In genomic region chr2:6772366-6772710, GRCh38 we compare ENCODE assay signal across 11 cellular contexts.
DNase-seq lines count a peak whose midpoint lies in the region; ATAC-seq, FAIRE-seq and TF ChIP-seq lines count a peak whose summit lies in the region.
"Had no signal": no experiment of that assay in that cellular context is flagged by ENCODE, and none has a peak within 500 bp of the region (broad histone marks: within the 10 kb centered on the region; RNA-seq: fewer than 3 reads in every experiment).

No MANE protein-coding gene starts in this region.

- H2AFZ ChIP-seq in astrocyte (ENCODE audit: low read depth, low read length): peak overlapping the region; percentile 85

- H3K4me1 ChIP-seq in astrocyte (ENCODE audit: insufficient read depth, low read length): peaks cover 3% of the 10 kb centered on the region
- no peaks in the 10 kb centered on the region for H3K4me1 ChIP-seq in colonic mucosa

- H3K36me3 ChIP-seq in astrocyte (ENCODE audit: insufficient read depth, low read length) (no peaks in the 10 kb centered on the region), colonic mucosa (no peaks in the 10 kb centered on the region)

- H3K27ac ChIP-seq in astrocyte (ENCODE audit: low read depth, low read length) (no peak overlapping the region), colonic mucosa (no peak overlapping the region)
- H3K27ac ChIP-seq: epithelial cell of prostate, KMS-11 had no signal

- H3K4me2 ChIP-seq in astrocyte (ENCODE audit: low read length): peak overlapping the region; percentile 92

- H4K20me1 ChIP-seq in astrocyte (ENCODE audit: insufficient read depth, low read length): no peaks in the 10 kb centered on the region

- H3K4me3 ChIP-seq in astrocyte (ENCODE audit: insufficient read depth, low read depth, low read length): peak overlapping the region; percentile 48
- H3K4me3 ChIP-seq in colonic mucosa: no peak overlapping the region

- no peak for FAIRE-seq in astrocyte (lab: Jason Lieb, UNC)

- intact Hi-C loops in colonic mucosa (cut with DNase I): loop anchor here (5.0 kb wide), 1 partner anchor 420 kb away; no protein-coding TSS in a partner anchor

- no peaks in the 10 kb centered on the region for H3K79me2 ChIP-seq in astrocyte (ENCODE audit: insufficient read depth, low read length)

- no peaks in the 10 kb centered on the region for H3K27me3 ChIP-seq in astrocyte (ENCODE audit: insufficient read depth, low read length)
- peaks cover 5% of the 10 kb centered on the region for H3K27me3 ChIP-seq in colonic mucosa

- TF ChIP-seq CTCF in astrocyte (IDR thresholded peaks at IDR 0.05; ENCODE audit: insufficient read depth, low read depth, low read length): no peak
- no peak for TF ChIP-seq CTCF in nephron progenitor cell (IDR thresholded peaks at IDR 0.05)
- TF ChIP-seq CTCF in colonic mucosa (IDR thresholded peaks at IDR 0.05): no peak

- H3K9ac ChIP-seq in astrocyte (ENCODE audit: low read length): no peak overlapping the region
- H3K9ac ChIP-seq in colonic mucosa (ENCODE audit: low read depth in 2 of 2, low read length in 2 of 2): no peak overlapping the region
- H3K9ac ChIP-seq: KMS-11 had no signal

- H3K9me3 ChIP-seq in astrocyte (ENCODE audit: insufficient read depth, low read depth, low read length) (peaks cover 4% of the 10 kb centered on the region), colonic mucosa (no peaks in the 10 kb centered on the region)

- peaks cover 2% of the 10 kb centered on the region for H3K36me3 Mint-ChIP-seq in astrocyte (ENCODE audit: low read depth, unreplicated experiment)
- no peaks in the 10 kb centered on the region for H3K36me3 Mint-ChIP-seq in nephron progenitor cell (ENCODE audit: low read depth)

- H3K27me3 Mint-ChIP-seq in astrocyte (ENCODE audit: low read depth, unreplicated experiment): peaks cover 17% of the 10 kb centered on the region
- H3K27me3 Mint-ChIP-seq in nephron progenitor cell (ENCODE audit: low read depth, poor library complexity): peaks cover 19% of the 10 kb centered on the region

- H3K9me3 Mint-ChIP-seq in astrocyte (ENCODE audit: unreplicated experiment) (no peaks in the 10 kb centered on the region), nephron progenitor cell (peaks cover 8% of the 10 kb centered on the region)

- ATAC-seq in GM21619 (IDR thresholded peaks at IDR 0.05; ENCODE audit: unreplicated experiment): no peak

- H3K4me3 Mint-ChIP-seq in astrocyte (ENCODE audit: unreplicated experiment): no peak overlapping the region
- peak overlapping the region; percentile 72 for H3K4me3 Mint-ChIP-seq in nephron progenitor cell

- peak; percentile 35 for DNase-seq in Daoy (ENCODE audit: low read depth)
- DNase-seq in NCI-H1048 (lab: John Stamatoyannopoulos, UW): peak; percentile 4
- DNase-seq in astrocyte (ENCODE audit: low read depth): peak; percentile 63
- peak; percentile 42 for DNase-seq in nephron progenitor cell
- no peak for DNase-seq in colonic mucosa
- no peak for DNase-seq in DMS79 treated with DMSO at 0.1 percent for 48 hours (lab: John Stamatoyannopoulos, UW)
- DNase-seq: NK-92 treated with Interleukin-12 subunit alpha and Interleukin-12 subunit beta, amount 100 ng/mL, for 24 hours; stimulated activated CD4-positive, alpha-beta T cell treated with anti-CD3 and anti-CD28 coated beads, Interleukin-4, amount 100 ng/mL, for 24 hours had no signal

- no peaks in the 10 kb centered on the region for H3K4me1 Mint-ChIP-seq in astrocyte (ENCODE audit: low read depth, unreplicated experiment)
- peaks cover 27% of the 10 kb centered on the region for H3K4me1 Mint-ChIP-seq in nephron progenitor cell

- H3K27ac Mint-ChIP-seq in astrocyte (ENCODE audit: unreplicated experiment) (peak overlapping the region; percentile 81), nephron progenitor cell (peak overlapping the region; percentile 62)

Comparison
In these comparisons a context has a peak if more than half of its experiments do, and no peak if none do; other contexts are left out.
1. DNase-seq: peak in Daoy (single experiment), NCI-H1048 (single experiment), astrocyte (single experiment) and nephron progenitor cell (single experiment); none in colonic mucosa (single experiment) and DMS79 treated with DMSO at 0.1 percent for 48 hours (single experiment).